ENCODE assay signal across 22 cellular contexts in the genomic region with DNA sequence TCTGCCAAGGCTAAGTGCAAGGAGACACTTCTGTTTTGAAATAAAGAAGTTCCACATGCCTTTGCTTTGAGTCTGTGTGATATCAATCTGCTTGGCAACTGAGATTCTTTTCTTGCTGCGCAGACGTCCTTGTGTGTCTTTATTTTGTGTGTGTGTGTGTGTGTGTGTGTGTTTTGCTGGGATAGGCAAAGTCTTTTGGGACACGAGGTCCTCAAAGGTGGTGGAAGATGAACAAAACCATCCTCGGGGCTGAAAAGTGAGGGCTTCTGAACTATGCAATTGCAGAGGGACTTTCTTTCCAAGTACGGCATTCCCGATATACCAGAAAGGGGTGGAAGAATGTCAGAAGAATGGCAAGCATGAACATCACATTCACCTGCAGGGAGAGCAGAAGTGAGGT. TPM values are rescaled to one million over a fixed set of nuclear protein-coding genes. Genes with fewer than 3 reads are reported as not detected.
DNase-seq lines count a peak whose midpoint lies in the region; ATAC-seq and TF ChIP-seq lines count a peak whose summit lies in the region.
"Had no signal": no experiment of that assay in that cellular context is flagged by ENCODE, and none has a peak within 500 bp of the region (broad histone marks: within the 10 kb centered on the region; RNA-seq: fewer than 3 reads in every experiment).

No MANE protein-coding gene starts in this region.

- intact Hi-C loops in Caco-2 (cut with micrococcal nuclease; ENCODE audit: unreplicated experiment) (no loop called here), gastrocnemius medialis (cut with DNase I; ENCODE audit: low total_unique reads) (no loop called here)
- intact Hi-C loops in naive thymus-derived CD4-positive, alpha-beta T cell (cut with micrococcal nuclease): no loop called here

- H3K27me3 ChIP-seq in Caco-2 (replicated peaks; ENCODE audit: control insufficient read depth, insufficient read depth, low read length): no peaks in the 10 kb centered on the region
- H3K27me3 ChIP-seq in gastrocnemius medialis: no peaks in the 10 kb centered on the region
- no peaks in the 10 kb centered on the region for H3K27me3 ChIP-seq in naive thymus-derived CD4-positive, alpha-beta T cell (ENCODE audit: control insufficient read depth in 2 of 2, insufficient read depth in 2 of 2, low read length in 2 of 2)
- H3K27me3 ChIP-seq: neural progenitor cell had no signal

- no peaks in the 10 kb centered on the region for H3K9me3 Mint-ChIP-seq in activated T-cell treated with anti-CD3 and anti-CD28 coated beads, Interleukin-2, amount 50 U/mL, for 24 hours
- H3K9me3 Mint-ChIP-seq in Caco-2 (ENCODE audit: unreplicated experiment): no peaks in the 10 kb centered on the region
- no peaks in the 10 kb centered on the region for H3K9me3 Mint-ChIP-seq in central memory CD8-positive, alpha-beta T cell
- H3K9me3 Mint-ChIP-seq in naive thymus-derived CD4-positive, alpha-beta T cell: no peaks in the 10 kb centered on the region
- H3K9me3 Mint-ChIP-seq: CD8-positive, alpha-beta memory T cell; effector memory CD8-positive, alpha-beta T cell; mesothelial cell of epicardium; neural progenitor cell; type B pancreatic cell had no signal

- TF ChIP-seq CTCF in Caco-2 (IDR thresholded peaks at IDR 0.05; ENCODE audit: insufficient read depth in 1 of 2, low read depth in 1 of 2, low read length in 1 of 2, severe bottlenecking in 1 of 2, unreplicated experiment in 1 of 2) (no peak), gastrocnemius medialis (IDR thresholded peaks at IDR 0.05 in 4 of 5, conservative IDR thresholded peaks at IDR 0.05 in 1 of 5) (no peak)

- CTCF ChIA-PET in Caco-2 (lab: Charles Lee): no interaction called here
- CTCF ChIA-PET in naive thymus-derived CD4-positive, alpha-beta T cell (lab: Charles Lee): no interaction called here

- POLR2A ChIA-PET in Caco-2 (lab: Charles Lee): no interaction called here
- POLR2A ChIA-PET in naive thymus-derived CD4-positive, alpha-beta T cell (lab: Charles Lee): no interaction called here

- H3K9me3 ChIP-seq in Caco-2 (no peaks in the 10 kb centered on the region), gastrocnemius medialis (no peaks in the 10 kb centered on the region)
- H3K9me3 ChIP-seq in naive thymus-derived CD4-positive, alpha-beta T cell (ENCODE audit: control insufficient read depth in 2 of 3, low read length in 3 of 3): no peaks in the 10 kb centered on the region

- TF ChIP-seq POLR2A in gastrocnemius medialis (IDR thresholded peaks at IDR 0.05): no peak

- H3K27ac ChIP-seq in gastrocnemius medialis: peak overlapping the region; percentile 46 to 59 (median 52)
- no peak overlapping the region for H3K27ac ChIP-seq in naive thymus-derived CD4-positive, alpha-beta T cell (ENCODE audit: low read depth, low read length)
- H3K27ac ChIP-seq: neural progenitor cell had no signal

- H3K4me1 ChIP-seq in Caco-2: peaks cover 3% of the 10 kb centered on the region; the same call in 1 of the 2 replicates
- H3K4me1 ChIP-seq in gastrocnemius medialis: peaks cover 9 to 22% of the 10 kb centered on the region in 2 donors
- H3K4me1 ChIP-seq in naive thymus-derived CD4-positive, alpha-beta T cell (ENCODE audit: control insufficient read depth in 2 of 2, insufficient read depth in 2 of 2, low read length in 2 of 2): no peaks in the 10 kb centered on the region
- H3K4me1 ChIP-seq: neural progenitor cell had no signal

- no peak overlapping the region for H3K4me3 Mint-ChIP-seq in activated T-cell treated with anti-CD3 and anti-CD28 coated beads, Interleukin-2, amount 50 U/mL, for 24 hours
- H3K4me3 Mint-ChIP-seq in Caco-2 (ENCODE audit: unreplicated experiment): no peak overlapping the region
- H3K4me3 Mint-ChIP-seq in central memory CD8-positive, alpha-beta T cell: no peak overlapping the region
- H3K4me3 Mint-ChIP-seq in naive thymus-derived CD4-positive, alpha-beta T cell: no peak overlapping the region
- H3K4me3 Mint-ChIP-seq: CD8-positive, alpha-beta memory T cell; effector memory CD8-positive, alpha-beta T cell; mesothelial cell of epicardium; neural progenitor cell; type B pancreatic cell had no signal

- H3K36me3 ChIP-seq in Caco-2 (ENCODE audit: control insufficient read depth, insufficient read depth, low read length) (no peaks in the 10 kb centered on the region), gastrocnemius medialis (peaks cover 0 to 11% of the 10 kb centered on the region in 2 donors)
- H3K36me3 ChIP-seq in naive thymus-derived CD4-positive, alpha-beta T cell (ENCODE audit: control insufficient read depth in 2 of 3, insufficient read depth in 3 of 3, low read length in 3 of 3): peaks cover 0 to 34% (median 9%) of the 10 kb centered on the region in 3 experiments
- H3K36me3 ChIP-seq: neural progenitor cell had no signal

- in situ Hi-C loops in gastrocnemius medialis (cut with MboI; ENCODE audit: low sequenced_read_pairs in 4 of 4): no loop called here

- DNase-seq in activated T-cell treated with anti-CD3 and anti-CD28 coated beads, Interleukin-2, amount 50 U/mL, for 24 hours: no peak
- no peak for DNase-seq in activated T-cell treated with anti-CD3 and anti-CD28 coated beads, Interleukin-2, amount 50 U/mL, for 1 hour
- DNase-seq in Caco-2: no peak
- no peak for DNase-seq in central memory CD8-positive, alpha-beta T cell (ENCODE audit: low spot score in 2 of 2)
- DNase-seq in gastrocnemius medialis: no peak
- no peak for DNase-seq in naive thymus-derived CD4-positive, alpha-beta T cell
- no peak for DNase-seq in stimulated activated CD4-positive, alpha-beta T cell treated with anti-CD3 and anti-CD28 coated beads, Interleukin-4, amount 100 ng/mL, for 4 hours
- DNase-seq: activated CD4-positive, alpha-beta T cell treated with anti-CD3 and anti-CD28 coated beads, Interleukin-2, amount 50 U/mL, for 4 hours; anterior cingulate cortex; CD8-positive, alpha-beta memory T cell; DMS79; effector memory CD8-positive, alpha-beta T cell; NCI-H1417 treated with DMSO at 0.1 percent for 48 hours; NCI-H2171 treated with DMSO at 0.1 percent for 48 hours; NCI-H748 treated with DMSO at 0.1 percent for 48 hours; stimulated activated CD4-positive, alpha-beta T cell treated with anti-CD3 and anti-CD28 coated beads, Interleukin-12 subunit alpha, Interleukin-12 subunit beta, amount 100 ng/mL, for 4 hours had no signal

- BruUV-seq in Caco-2 (replicated peaks; lab: Mats Ljungman, UMichigan): no TSS peak

- H3K4me3 ChIP-seq in Caco-2 (ENCODE audit: low read depth, low read length): no peak overlapping the region
- H3K4me3 ChIP-seq in gastrocnemius medialis: no peak overlapping the region
- no peak overlapping the region for H3K4me3 ChIP-seq in naive thymus-derived CD4-positive, alpha-beta T cell (ENCODE audit: low read length)
- H3K4me3 ChIP-seq: neural progenitor cell had no signal

- H3K36me3 Mint-ChIP-seq in activated T-cell treated with anti-CD3 and anti-CD28 coated beads, Interleukin-2, amount 50 U/mL, for 24 hours (ENCODE audit: low read depth): peaks cover 91% of the 10 kb centered on the region
- no peaks in the 10 kb centered on the region for H3K36me3 Mint-ChIP-seq in Caco-2 (ENCODE audit: insufficient read depth, unreplicated experiment)
- H3K36me3 Mint-ChIP-seq in central memory CD8-positive, alpha-beta T cell (ENCODE audit: insufficient read depth): peaks cover 27% of the 10 kb centered on the region
- peaks cover 4 to 60% (median 37%) of the 10 kb centered on the region in 5 donors for H3K36me3 Mint-ChIP-seq in naive thymus-derived CD4-positive, alpha-beta T cell

- H3K27me3 Mint-ChIP-seq in activated T-cell treated with anti-CD3 and anti-CD28 coated beads, Interleukin-2, amount 50 U/mL, for 24 hours: no peaks in the 10 kb centered on the region
- no peaks in the 10 kb centered on the region for H3K27me3 Mint-ChIP-seq in Caco-2 (ENCODE audit: insufficient read depth, unreplicated experiment)
- H3K27me3 Mint-ChIP-seq in central memory CD8-positive, alpha-beta T cell: no peaks in the 10 kb centered on the region
- no peaks in the 10 kb centered on the region for H3K27me3 Mint-ChIP-seq in naive thymus-derived CD4-positive, alpha-beta T cell
- H3K27me3 Mint-ChIP-seq: CD8-positive, alpha-beta memory T cell; effector memory CD8-positive, alpha-beta T cell had no signal

- peak overlapping the region; percentile 96 for H3K27ac Mint-ChIP-seq in activated T-cell treated with anti-CD3 and anti-CD28 coated beads, Interleukin-2, amount 50 U/mL, for 24 hours
- H3K27ac Mint-ChIP-seq in Caco-2 (ENCODE audit: unreplicated experiment): peak overlapping the region; percentile 51
- peak overlapping the region; percentile 2 for H3K27ac Mint-ChIP-seq in central memory CD8-positive, alpha-beta T cell (ENCODE audit: low read depth)
- no peak overlapping the region for H3K27ac Mint-ChIP-seq in naive thymus-derived CD4-positive, alpha-beta T cell
- H3K27ac Mint-ChIP-seq: mesothelial cell of epicardium, neural progenitor cell, type B pancreatic cell had no signal

- H3K4me1 Mint-ChIP-seq in activated T-cell treated with anti-CD3 and anti-CD28 coated beads, Interleukin-2, amount 50 U/mL, for 24 hours (ENCODE audit: low read depth): peaks cover 74% of the 10 kb centered on the region
- H3K4me1 Mint-ChIP-seq in Caco-2 (ENCODE audit: low read depth, unreplicated experiment): no peaks in the 10 kb centered on the region
- peaks cover 11% of the 10 kb centered on the region for H3K4me1 Mint-ChIP-seq in central memory CD8-positive, alpha-beta T cell
- H3K4me1 Mint-ChIP-seq in naive thymus-derived CD4-positive, alpha-beta T cell: peaks cover 0 to 23% (median 7%) of the 10 kb centered on the region in 7 donors
- H3K4me1 Mint-ChIP-seq: mesothelial cell of epicardium, neural progenitor cell had no signal

- no peak for ATAC-seq in central memory CD8-positive, alpha-beta T cell (replicated peaks; ENCODE audit: extremely low read depth, poor library complexity, severe bottlenecking)
- ATAC-seq in gastrocnemius medialis (no peak), GM18498 (IDR thresholded peaks at IDR 0.05; ENCODE audit: unreplicated experiment) (no peak)
- ATAC-seq in naive thymus-derived CD4-positive, alpha-beta T cell: no peak
- ATAC-seq: effector memory CD8-positive, alpha-beta T cell had no signal

RNA-seq across cellular contexts. Expression of gene PRG2, which starts 17.1 kb away (rescaled TPM):
- total RNA-seq in Caco-2 (2022) (not detected in 2 replicates), gastrocnemius medialis (not detected)
- 1 to 10 TPM in 1 of 5 experiments, under 1 TPM in 2, not detected in 2; 0.44 to 1.7 (median 0.48) TPM for total RNA-seq in naive thymus-derived CD4-positive, alpha-beta T cell
- not detected for polyA plus RNA-seq in naive thymus-derived CD4-positive, alpha-beta T cell
- total RNA-seq: mesothelial cell of epicardium had no signal
- polyA plus RNA-seq: CD8-positive, alpha-beta memory T cell had no signal

RNA-seq across cellular contexts. Expression of gene SLC43A3, which starts 19.4 kb away (rescaled TPM):
- total RNA-seq in Caco-2 (2022): not detected in 2 replicates
- 10 to 100 TPM; 13.9 to 22.5 (median 20.3) TPM for total RNA-seq in gastrocnemius medialis
- total RNA-seq in naive thymus-derived CD4-positive, alpha-beta T cell: 10 to 100 TPM; 10.5 to 67.9 (median 12.2) TPM
- polyA plus RNA-seq in naive thymus-derived CD4-positive, alpha-beta T cell: 10 to 100 TPM; 10.0 to 16.7 TPM

RNA-seq across cellular contexts. Expression of gene PRG3, which starts 26.6 kb away (rescaled TPM):
- total RNA-seq in Caco-2 (2022): not detected in 2 replicates
- total RNA-seq in gastrocnemius medialis: not detected
- not detected for total RNA-seq in naive thymus-derived CD4-positive, alpha-beta T cell
- polyA plus RNA-seq in naive thymus-derived CD4-positive, alpha-beta T cell: not detected
- total RNA-seq: CD8-positive, alpha-beta memory T cell; cerebellum; mesothelial cell of epicardium had no signal
- polyA plus RNA-seq: CD8-positive, alpha-beta memory T cell; keratinocyte had no signal

RNA-seq across cellular contexts. Expression of gene RTN4RL2, which starts 52.8 kb away (rescaled TPM):
- total RNA-seq in Caco-2 (2022): 5.5 and 5.6 TPM in 2 replicates
- total RNA-seq in gastrocnemius medialis: 1 to 10 TPM in 1 of 4 donors, under 1 TPM in 3; 0.13 to 2.8 (median 0.77) TPM
- under 1 TPM in 3 of 5 experiments, not detected in 2; 0.19 to 0.47 (median 0.27) TPM for total RNA-seq in naive thymus-derived CD4-positive, alpha-beta T cell
- under 1 TPM; 0.08 to 0.44 TPM for polyA plus RNA-seq in naive thymus-derived CD4-positive, alpha-beta T cell

Comparison
In these comparisons a context has a peak if more than half of its experiments do, and no peak if none do; other contexts are left out.
1. H3K27ac Mint-ChIP-seq: peak in activated T-cell treated with anti-CD3 and anti-CD28 coated beads, Interleukin-2, amount 50 U/mL, for 24 hours (single experiment), Caco-2 (single experiment) and central memory CD8-positive, alpha-beta T cell (single experiment); none in naive thymus-derived CD4-positive, alpha-beta T cell (0 of 9).